16 cellular contexts compared by ENCODE assay signal in the genomic region with DNA sequence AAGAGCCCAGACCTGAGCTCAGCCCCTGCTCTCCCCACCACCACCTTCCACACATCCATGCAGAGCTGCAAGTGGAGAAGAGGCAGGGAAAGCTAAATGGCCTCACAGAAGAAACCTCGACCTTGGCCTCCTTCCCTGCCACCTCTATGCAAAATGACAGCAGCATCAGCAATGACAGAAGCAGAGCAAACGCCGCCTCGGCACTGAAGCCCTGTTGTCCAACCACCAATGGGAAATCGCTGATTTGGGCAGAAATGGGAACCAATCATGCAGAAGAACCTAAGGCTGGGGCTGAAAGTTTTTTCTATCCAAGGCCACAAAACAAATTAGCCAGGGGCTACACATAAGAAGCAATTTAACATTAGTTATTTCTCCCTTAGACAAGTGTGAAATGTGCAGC. TPM values are rescaled to one million over a fixed set of nuclear protein-coding genes. Genes with fewer than 3 reads are reported as not detected.
DNase-seq lines count a peak whose midpoint lies in the region; FAIRE-seq and TF ChIP-seq lines count a peak whose summit lies in the region.
"Had no signal": no experiment of that assay in that cellular context is flagged by ENCODE, and none has a peak within 500 bp of the region (broad histone marks: within the 10 kb centered on the region; RNA-seq: fewer than 3 reads in every experiment).

No MANE protein-coding gene starts in this region.

- no peak overlapping the region for H3K4me3 ChIP-seq in cardiac muscle cell
- peak overlapping the region in 1 of 59 donors; percentile 20 for H3K4me3 ChIP-seq in dorsolateral prefrontal cortex
- H3K4me3 ChIP-seq in SJCRH30, result no peak overlapping the region
- H3K4me3 ChIP-seq: SJSA1 had no signal

- TF ChIP-seq CTCF in cardiac muscle cell (IDR thresholded peaks at IDR 0.05; ENCODE audit: low read depth, low read length), result no peak
- TF ChIP-seq CTCF in dorsolateral prefrontal cortex (IDR thresholded peaks at IDR 0.05 in 54 of 56, conservative IDR thresholded peaks at IDR 0.05 in 2 of 56; ENCODE audit: low read depth in 1 of 56, partially characterized antibody in 56 of 56), result no peak

- H3K27ac ChIP-seq in cardiac muscle cell (peak overlapping the region; percentile 69), dorsolateral prefrontal cortex (peak overlapping the region in 56 of 59 donors; percentile 37 to 99 (median 96)), temporal lobe (ENCODE audit: low read depth, low read length) (peak overlapping the region; percentile 80), SJCRH30 (no peak overlapping the region)
- H3K27ac ChIP-seq: parathyroid adenoma, SJSA1 had no signal

- DNase-seq in cardiac muscle cell (ENCODE audit: low read depth in 1 of 2, low spot score in 1 of 2) (no peak), cardiac septum (ENCODE audit: low spot score) (no peak), RPMI8226 (peak; percentile 20), dorsolateral prefrontal cortex (no peak), NCI-H1436 treated with DMSO at 0.1 percent for 48 hours (lab: John Stamatoyannopoulos, UW) (no peak), SJCRH30 (no peak), GM12891 (ENCODE audit: insufficient read length, low spot score) (no peak)
- DNase-seq: activated gamma-delta T cell; DMS79; Kasumi-1; NCI-H1417 treated with DMSO at 0.1 percent for 48 hours; small intestine; stimulated activated naive CD4-positive, alpha-beta T cell had no signal

- no peaks in the 10 kb centered on the region for H3K36me3 ChIP-seq in cardiac muscle cell
- H3K36me3 ChIP-seq in SJCRH30, result peaks cover 18% of the 10 kb centered on the region; the same call in 1 of the 2 replicates

- no peak for FAIRE-seq in GM12891 (lab: Jason Lieb, UNC)
- FAIRE-seq: small intestine had no signal

- peaks cover 47% of the 10 kb centered on the region for H3K4me1 ChIP-seq in cardiac muscle cell (ENCODE audit: low read depth)
- no peaks in the 10 kb centered on the region; the same call in 1 of the 2 replicates for H3K4me1 ChIP-seq in SJCRH30
- H3K4me1 ChIP-seq: SJSA1 had no signal

- intact Hi-C loops in cardiac septum (cut with DNase I) (loop anchor here (10.0 kb wide), 1 partner anchor 94 kb away; no protein-coding TSS in a partner anchor), dorsolateral prefrontal cortex (cut with DNase I) (loop anchor here in 1 of 2 donors (2.0 kb wide), 1 partner anchor 14 kb away; no protein-coding TSS in a partner anchor)

- TF ChIP-seq POLR2A in GM12891 (IDR thresholded peaks at IDR 0.05; ENCODE audit: low read depth, low read length), result no peak

- H3K9me3 ChIP-seq in cardiac muscle cell (ENCODE audit: low read depth) (no peaks in the 10 kb centered on the region), SJCRH30 (replicated peaks) (no peaks in the 10 kb centered on the region)
- H3K9me3 ChIP-seq: SJSA1 had no signal

- no peaks in the 10 kb centered on the region for H3K27me3 ChIP-seq in cardiac muscle cell
- H3K27me3 ChIP-seq in dorsolateral prefrontal cortex, result no peaks in the 10 kb centered on the region
- no peaks in the 10 kb centered on the region for H3K27me3 ChIP-seq in SJCRH30
- H3K27me3 ChIP-seq: SJSA1 had no signal

TF ChIP-seq in GM12891, 5 proteins besides CTCF, POLR2A, EP300 and RAD21:
- TF ChIP-seq SPI1 (IDR thresholded peaks at IDR 0.05; ENCODE audit: low read depth, low read length) (no peak), PAX5 (IDR thresholded peaks at IDR 0.05; ENCODE audit: insufficient read depth, low read length, severe bottlenecking) (no peak), POLR2AphosphoS5 (IDR thresholded peaks at IDR 0.05; ENCODE audit: low read depth, low read length) (no peak)

RNA-seq across cellular contexts. Expression of a gene that starts 22.0 kb away (rescaled TPM):
- 140 and 144 TPM in 2 replicates for total RNA-seq in cardiac muscle cell
- 278 and 318 TPM in 2 replicates for polyA plus RNA-seq in cardiac muscle cell
- total RNA-seq in cardiac septum, result 180 TPM
- 100 to 1,000 TPM in 110 of 120 experiments, 10 to 100 TPM in 10; 83.9 to 167 (median 121) TPM for total RNA-seq in dorsolateral prefrontal cortex
- 85.8 TPM for total RNA-seq in temporal lobe
- total RNA-seq in SJCRH30 (2014; rRNA removed; shearing (Covaris generic)), result 246 and 273 TPM in 2 replicates
- 229 TPM for polyA plus RNA-seq in GM12891 (2012; ENCODE audit: low read depth, missing spikeins)
